ENCODE assay signal across 2 cellular contexts in genomic region chr9:95009459-95009858, GRCh38.
TF ChIP-seq lines count a peak whose summit lies in the region.

No MANE protein-coding gene starts in this region.

TF ChIP-seq in liver, 16 proteins besides CTCF, POLR2A, EP300 and RAD21 (continued from another document):
- no peak for TF ChIP-seq REST (IDR thresholded peaks at IDR 0.05)
- no peak for TF ChIP-seq ZBTB33 (IDR thresholded peaks at IDR 0.05)
- no peak for TF ChIP-seq FOXA1 (IDR thresholded peaks at IDR 0.05)
- no peak for TF ChIP-seq HNF4G (IDR thresholded peaks at IDR 0.05)
- TF ChIP-seq FOXA2 (IDR thresholded peaks at IDR 0.05), result no peak
- no peak for TF ChIP-seq EGR1 (IDR thresholded peaks at IDR 0.05; ENCODE audit: low read depth in 2 of 2)
- no peak for TF ChIP-seq JUND (IDR thresholded peaks at IDR 0.05)
- TF ChIP-seq, protein P1, sequence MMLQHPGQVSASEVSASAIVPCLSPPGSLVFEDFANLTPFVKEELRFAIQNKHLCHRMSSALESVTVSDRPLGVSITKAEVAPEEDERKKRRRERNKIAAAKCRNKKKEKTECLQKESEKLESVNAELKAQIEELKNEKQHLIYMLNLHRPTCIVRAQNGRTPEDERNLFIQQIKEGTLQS (IDR thresholded peaks at IDR 0.05), result no peak
- no peak for TF ChIP-seq YY1 (IDR thresholded peaks at IDR 0.05)
- TF ChIP-seq TAF1 (conservative IDR thresholded peaks at IDR 0.05), result no peak

TF ChIP-seq in WTC11, 78 proteins besides CTCF, POLR2A, EP300 and RAD21 (continued from another document):
- TF ChIP-seq ZNF532 (CRISPR knock-in tag; IDR thresholded peaks at IDR 0.05; ENCODE audit: borderline replicate concordance), result no peak
- no peak for TF ChIP-seq ZNF232 (CRISPR knock-in tag; IDR thresholded peaks at IDR 0.05)
- no peak for TF ChIP-seq JAZF1 (CRISPR knock-in tag; IDR thresholded peaks at IDR 0.05)
- no peak for TF ChIP-seq RELA (CRISPR knock-in tag; IDR thresholded peaks at IDR 0.05; ENCODE audit: borderline replicate concordance)
- TF ChIP-seq ERG (CRISPR knock-in tag; IDR thresholded peaks at IDR 0.05), result no peak
- no peak for TF ChIP-seq USF1 (CRISPR knock-in tag; IDR thresholded peaks at IDR 0.05)
- TF ChIP-seq CBFB (CRISPR knock-in tag; IDR thresholded peaks at IDR 0.05; ENCODE audit: low read depth), result no peak
- TF ChIP-seq ZNF263 (CRISPR knock-in tag; IDR thresholded peaks at IDR 0.05; ENCODE audit: low read depth), result no peak
- no peak for TF ChIP-seq NR1H2 (CRISPR knock-in tag; IDR thresholded peaks at IDR 0.05)
- TF ChIP-seq, protein P2, sequence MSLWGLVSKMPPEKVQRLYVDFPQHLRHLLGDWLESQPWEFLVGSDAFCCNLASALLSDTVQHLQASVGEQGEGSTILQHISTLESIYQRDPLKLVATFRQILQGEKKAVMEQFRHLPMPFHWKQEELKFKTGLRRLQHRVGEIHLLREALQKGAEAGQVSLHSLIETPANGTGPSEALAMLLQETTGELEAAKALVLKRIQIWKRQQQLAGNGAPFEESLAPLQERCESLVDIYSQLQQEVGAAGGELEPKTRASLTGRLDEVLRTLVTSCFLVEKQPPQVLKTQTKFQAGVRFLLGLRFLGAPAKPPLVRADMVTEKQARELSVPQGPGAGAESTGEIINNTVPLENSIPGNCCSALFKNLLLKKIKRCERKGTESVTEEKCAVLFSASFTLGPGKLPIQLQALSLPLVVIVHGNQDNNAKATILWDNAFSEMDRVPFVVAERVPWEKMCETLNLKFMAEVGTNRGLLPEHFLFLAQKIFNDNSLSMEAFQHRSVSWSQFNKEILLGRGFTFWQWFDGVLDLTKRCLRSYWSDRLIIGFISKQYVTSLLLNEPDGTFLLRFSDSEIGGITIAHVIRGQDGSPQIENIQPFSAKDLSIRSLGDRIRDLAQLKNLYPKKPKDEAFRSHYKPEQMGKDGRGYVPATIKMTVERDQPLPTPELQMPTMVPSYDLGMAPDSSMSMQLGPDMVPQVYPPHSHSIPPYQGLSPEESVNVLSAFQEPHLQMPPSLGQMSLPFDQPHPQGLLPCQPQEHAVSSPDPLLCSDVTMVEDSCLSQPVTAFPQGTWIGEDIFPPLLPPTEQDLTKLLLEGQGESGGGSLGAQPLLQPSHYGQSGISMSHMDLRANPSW (CRISPR knock-in tag; conservative IDR thresholded peaks at IDR 0.05; ENCODE audit: low read depth), result no peak
- TF ChIP-seq, protein P3, sequence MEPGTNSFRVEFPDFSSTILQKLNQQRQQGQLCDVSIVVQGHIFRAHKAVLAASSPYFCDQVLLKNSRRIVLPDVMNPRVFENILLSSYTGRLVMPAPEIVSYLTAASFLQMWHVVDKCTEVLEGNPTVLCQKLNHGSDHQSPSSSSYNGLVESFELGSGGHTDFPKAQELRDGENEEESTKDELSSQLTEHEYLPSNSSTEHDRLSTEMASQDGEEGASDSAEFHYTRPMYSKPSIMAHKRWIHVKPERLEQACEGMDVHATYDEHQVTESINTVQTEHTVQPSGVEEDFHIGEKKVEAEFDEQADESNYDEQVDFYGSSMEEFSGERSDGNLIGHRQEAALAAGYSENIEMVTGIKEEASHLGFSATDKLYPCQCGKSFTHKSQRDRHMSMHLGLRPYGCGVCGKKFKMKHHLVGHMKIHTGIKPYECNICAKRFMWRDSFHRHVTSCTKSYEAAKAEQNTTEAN (CRISPR knock-in tag; IDR thresholded peaks at IDR 0.05), result no peak
- TF ChIP-seq, protein P4, sequence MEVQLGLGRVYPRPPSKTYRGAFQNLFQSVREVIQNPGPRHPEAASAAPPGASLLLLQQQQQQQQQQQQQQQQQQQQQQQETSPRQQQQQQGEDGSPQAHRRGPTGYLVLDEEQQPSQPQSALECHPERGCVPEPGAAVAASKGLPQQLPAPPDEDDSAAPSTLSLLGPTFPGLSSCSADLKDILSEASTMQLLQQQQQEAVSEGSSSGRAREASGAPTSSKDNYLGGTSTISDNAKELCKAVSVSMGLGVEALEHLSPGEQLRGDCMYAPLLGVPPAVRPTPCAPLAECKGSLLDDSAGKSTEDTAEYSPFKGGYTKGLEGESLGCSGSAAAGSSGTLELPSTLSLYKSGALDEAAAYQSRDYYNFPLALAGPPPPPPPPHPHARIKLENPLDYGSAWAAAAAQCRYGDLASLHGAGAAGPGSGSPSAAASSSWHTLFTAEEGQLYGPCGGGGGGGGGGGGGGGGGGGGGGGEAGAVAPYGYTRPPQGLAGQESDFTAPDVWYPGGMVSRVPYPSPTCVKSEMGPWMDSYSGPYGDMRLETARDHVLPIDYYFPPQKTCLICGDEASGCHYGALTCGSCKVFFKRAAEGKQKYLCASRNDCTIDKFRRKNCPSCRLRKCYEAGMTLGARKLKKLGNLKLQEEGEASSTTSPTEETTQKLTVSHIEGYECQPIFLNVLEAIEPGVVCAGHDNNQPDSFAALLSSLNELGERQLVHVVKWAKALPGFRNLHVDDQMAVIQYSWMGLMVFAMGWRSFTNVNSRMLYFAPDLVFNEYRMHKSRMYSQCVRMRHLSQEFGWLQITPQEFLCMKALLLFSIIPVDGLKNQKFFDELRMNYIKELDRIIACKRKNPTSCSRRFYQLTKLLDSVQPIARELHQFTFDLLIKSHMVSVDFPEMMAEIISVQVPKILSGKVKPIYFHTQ (CRISPR knock-in tag; IDR thresholded peaks at IDR 0.05), result no peak
- TF ChIP-seq IRF2 (CRISPR knock-in tag; IDR thresholded peaks at IDR 0.05; ENCODE audit: borderline replicate concordance, low read depth), result no peak
- TF ChIP-seq ZSCAN18 (CRISPR knock-in tag; IDR thresholded peaks at IDR 0.05), result no peak
- no peak for TF ChIP-seq PRRX2 (CRISPR knock-in tag; IDR thresholded peaks at IDR 0.05)
